ENCODE assay signal across 20 cellular contexts in the genomic region with DNA sequence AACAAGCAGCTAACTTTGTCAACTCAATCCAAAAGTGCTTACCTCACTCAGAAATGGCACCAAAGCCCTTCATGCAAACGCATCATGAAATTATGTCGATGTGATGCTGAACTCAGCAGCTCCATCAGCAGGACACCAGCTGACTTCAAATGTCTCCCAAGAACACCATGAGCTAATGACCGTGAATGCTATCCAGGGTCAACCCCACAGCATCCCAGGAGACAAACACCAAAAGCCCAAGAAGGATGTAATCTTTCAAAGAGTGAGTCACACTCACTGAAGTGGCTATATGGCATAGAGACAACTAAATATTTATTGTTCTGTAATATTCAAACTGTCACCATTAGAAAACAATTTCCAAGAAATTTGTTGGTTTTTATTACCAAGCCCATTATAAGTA.
DNase-seq lines count a peak whose midpoint lies in the region; ATAC-seq lines count a peak whose summit lies in the region.
"Had no signal": no experiment of that assay in that cellular context is flagged by ENCODE, and none has a peak within 500 bp of the region (broad histone marks: within the 10 kb centered on the region; RNA-seq: fewer than 3 reads in every experiment).

No MANE protein-coding gene starts in this region.

- H3K27ac ChIP-seq in ACC112 (ENCODE audit: low read depth, low read length): peak overlapping the region; percentile 49
- H3K27ac ChIP-seq: HL-60, neural progenitor cell, tibial artery had no signal

- no peaks in the 10 kb centered on the region for H3K4me1 Mint-ChIP-seq in naive thymus-derived CD8-positive, alpha-beta T cell
- H3K4me1 Mint-ChIP-seq: T-helper 17 cell had no signal

- DNase-seq in H4 (ENCODE audit: low spot score) (peak; percentile 8), amniotic epithelial cell (ENCODE audit: low read depth) (peak; percentile 11), left ventricle myocardium superior (no peak), hippocampal formation (lab: John Stamatoyannopoulos, UW) (no peak), NCI-H2107 treated with DMSO at 0.1 percent for 48 hours (lab: John Stamatoyannopoulos, UW; ENCODE audit: unreplicated experiment) (no peak), retina (no peak)
- no peak for DNase-seq in naive thymus-derived CD8-positive, alpha-beta T cell
- DNase-seq: caudate nucleus; CD8-positive, alpha-beta T cell; DND-41; midbrain; MV-4-11; NCI-H2029; stimulated activated naive B cell treated with anti-CD40 and anti-IgM and Interleukin-4, amounts not matched to agents 10 μg/mL and 1 μg/mL and 100 μg/mL, for 72 hours; T-helper 17 cell; tibial artery had no signal

- H3K36me3 ChIP-seq in ACC112 (ENCODE audit: insufficient read depth, low read length): no peaks in the 10 kb centered on the region
- H3K36me3 ChIP-seq: neural progenitor cell, tibial artery had no signal

- intact Hi-C loops in left ventricle myocardium superior (cut with micrococcal nuclease): no loop called here

- peaks cover 14% of the 10 kb centered on the region for H3K4me1 ChIP-seq in ACC112 (ENCODE audit: control insufficient read depth, insufficient read depth, low read length, unreplicated experiment)
- H3K4me1 ChIP-seq: neural progenitor cell, tibial artery had no signal

- H3K27me3 ChIP-seq in ACC112 (ENCODE audit: insufficient read depth, low read length): no peaks in the 10 kb centered on the region
- H3K27me3 ChIP-seq: neural progenitor cell, tibial artery had no signal

- H3K4me3 Mint-ChIP-seq in naive thymus-derived CD8-positive, alpha-beta T cell: no peak overlapping the region
- H3K4me3 Mint-ChIP-seq: CD8-positive, alpha-beta T cell; neural progenitor cell; stimulated activated naive B cell treated with anti-CD40 and anti-IgM and Interleukin-4, amounts not matched to agents 10 μg/mL and 1 μg/mL and 100 μg/mL, for 72 hours; T-helper 17 cell had no signal

- peaks cover 0 to 19% (median 7%) of the 10 kb centered on the region in 9 donors for H3K9me3 Mint-ChIP-seq in naive thymus-derived CD8-positive, alpha-beta T cell
- H3K9me3 Mint-ChIP-seq: CD8-positive, alpha-beta T cell; neural progenitor cell had no signal

- POLR2A ChIA-PET in naive thymus-derived CD8-positive, alpha-beta T cell (lab: Charles Lee): no interaction called here

- H3K27ac Mint-ChIP-seq in naive thymus-derived CD8-positive, alpha-beta T cell: no peak overlapping the region
- H3K27ac Mint-ChIP-seq: CD8-positive, alpha-beta T cell; neural progenitor cell; stimulated activated naive B cell treated with anti-CD40 and anti-IgM and Interleukin-4, amounts not matched to agents 10 μg/mL and 1 μg/mL and 100 μg/mL, for 72 hours; T-helper 17 cell had no signal

- H3K79me2 ChIP-seq in ACC112 (ENCODE audit: control insufficient read depth, insufficient read depth, low read length, unreplicated experiment): no peaks in the 10 kb centered on the region

- no peak overlapping the region for H2AFZ ChIP-seq in ACC112 (ENCODE audit: low read length, unreplicated experiment)
- H2AFZ ChIP-seq: neural progenitor cell had no signal

- ATAC-seq in left ventricle myocardium superior: peak; percentile 50
- no peak for ATAC-seq in naive thymus-derived CD8-positive, alpha-beta T cell
- ATAC-seq: CD8-positive, alpha-beta T cell; esophagus mucosa; stimulated activated naive B cell treated with anti-CD40 and anti-IgM and Interleukin-4, amounts not matched to agents 10 μg/mL and 1 μg/mL and 100 μg/mL, for 72 hours; T-helper 17 cell had no signal

- H3K27me3 Mint-ChIP-seq in naive thymus-derived CD8-positive, alpha-beta T cell: peaks cover 0 to 16% (median 4%) of the 10 kb centered on the region in 5 donors
- H3K27me3 Mint-ChIP-seq: stimulated activated naive B cell treated with anti-CD40 and anti-IgM and Interleukin-4, amounts not matched to agents 10 μg/mL and 1 μg/mL and 100 μg/mL, for 72 hours; T-helper 17 cell had no signal

- peaks cover 0 to 6% (median 0%) of the 10 kb centered on the region in 3 donors for H3K36me3 Mint-ChIP-seq in naive thymus-derived CD8-positive, alpha-beta T cell
- H3K36me3 Mint-ChIP-seq: CD8-positive, alpha-beta T cell; neural progenitor cell had no signal

- H3K4me3 ChIP-seq in ACC112 (ENCODE audit: low read depth, low read length): no peak overlapping the region
- H3K4me3 ChIP-seq: neural progenitor cell, tibial artery had no signal

Comparison
In these comparisons a context has a peak if more than half of its experiments do, and no peak if none do; other contexts are left out.
1. DNase-seq: peak in H4 (single experiment) and amniotic epithelial cell (single experiment); none in left ventricle myocardium superior (single experiment), hippocampal formation (0 of 2), NCI-H2107 treated with DMSO at 0.1 percent for 48 hours (single experiment), retina (single experiment) and naive thymus-derived CD8-positive, alpha-beta T cell (0 of 10).